In the genomic region with DNA sequence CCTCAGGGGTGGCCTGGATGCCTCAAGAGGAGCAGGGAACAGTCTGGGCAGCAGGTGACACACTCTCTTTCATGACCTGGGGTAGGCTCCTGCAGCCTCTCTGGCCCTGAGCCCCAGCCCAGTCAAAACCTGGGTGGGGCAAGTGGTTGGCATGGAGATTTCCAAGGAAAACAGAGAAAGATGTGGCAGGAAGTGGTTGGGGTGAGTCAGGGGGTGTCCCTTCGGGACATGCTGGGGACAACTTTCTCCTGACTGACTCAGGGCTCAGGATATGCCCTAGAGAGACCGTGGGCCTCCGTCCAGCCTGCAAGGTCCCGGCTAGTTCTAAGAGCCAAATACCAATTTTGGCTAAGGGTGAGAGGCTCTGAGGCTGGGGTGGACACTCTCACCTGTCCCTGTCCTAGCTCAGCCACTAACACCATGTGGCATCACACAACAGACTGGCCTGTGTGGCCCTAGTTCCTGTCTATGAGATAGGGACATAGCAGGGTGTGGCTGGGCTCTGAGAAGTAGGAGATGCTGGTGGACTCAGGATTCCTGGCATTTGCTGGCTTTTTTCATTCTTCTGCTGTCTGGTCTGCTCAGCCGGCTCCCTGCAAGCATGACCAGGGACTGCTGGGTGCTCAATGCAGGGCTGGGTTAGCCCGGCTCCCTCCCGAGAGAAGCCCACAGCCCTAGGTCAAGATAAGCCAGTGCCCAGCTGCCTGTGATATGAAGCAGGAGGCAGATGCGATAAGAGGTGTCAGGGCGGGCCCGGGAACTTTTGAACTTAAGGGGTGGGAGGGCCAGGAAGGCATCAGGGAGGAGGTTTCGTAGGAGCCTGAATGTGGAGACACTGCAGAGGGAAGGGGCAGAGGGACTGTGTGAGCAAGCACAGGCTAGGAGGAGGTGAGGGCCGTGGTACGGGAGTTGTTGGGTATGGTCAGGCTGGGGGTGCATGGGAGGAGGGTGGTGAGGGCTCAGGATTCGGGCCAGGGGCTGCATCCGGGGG, we compare ENCODE assay signal across 1 cellular context.
TF ChIP-seq lines count a peak whose summit lies in the region.

No MANE protein-coding gene starts in this region.

TF ChIP-seq in K562, 482 proteins besides CTCF, POLR2A, EP300 and RAD21 (continued from another document and continues in another):
- TF ChIP-seq, protein P1, sequence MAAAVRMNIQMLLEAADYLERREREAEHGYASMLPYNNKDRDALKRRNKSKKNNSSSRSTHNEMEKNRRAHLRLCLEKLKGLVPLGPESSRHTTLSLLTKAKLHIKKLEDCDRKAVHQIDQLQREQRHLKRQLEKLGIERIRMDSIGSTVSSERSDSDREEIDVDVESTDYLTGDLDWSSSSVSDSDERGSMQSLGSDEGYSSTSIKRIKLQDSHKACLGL (CRISPR knock-in tag; IDR thresholded peaks at IDR 0.05; ENCODE audit: borderline replicate concordance, poor library complexity, severe bottlenecking): no peak
- TF ChIP-seq ZFP30 (CRISPR knock-in tag; IDR thresholded peaks at IDR 0.05; ENCODE audit: borderline replicate concordance) (no peak), ADNP (tag; IDR thresholded peaks at IDR 0.05) (no peak), EZH2 (IDR thresholded peaks at IDR 0.05; ENCODE audit: borderline replicate concordance, low read depth, low read length) (no peak), SAP30 (IDR thresholded peaks at IDR 0.05; ENCODE audit: borderline replicate concordance, insufficient read depth, low read depth, low read length, poor library complexity, severe bottlenecking) (no peak), SLC30A9 (CRISPR knock-in tag; IDR thresholded peaks at IDR 0.05) (no peak), HLTF (IDR thresholded peaks at IDR 0.05) (peak; percentile 90), CC2D1A (IDR thresholded peaks at IDR 0.05) (peak; percentile 97), POLR2AphosphoS2 (IDR thresholded peaks at IDR 0.05; ENCODE audit: low read length) (no peak), POU5F1 (IDR thresholded peaks at IDR 0.05; ENCODE audit: borderline replicate concordance, low read depth, low read length, partially characterized antibody) (no peak), SMARCA5 (IDR thresholded peaks at IDR 0.05) (peak; percentile 74), KDM5B (IDR thresholded peaks at IDR 0.05; ENCODE audit: insufficient replicate concordance, low read depth, low read length) (peak; percentile 44), NFRKB (IDR thresholded peaks at IDR 0.05; ENCODE audit: low read depth) (no peak), RNF2 (IDR thresholded peaks at IDR 0.05) (peak; percentile 95), SMARCA4 (IDR thresholded peaks at IDR 0.05) (peak; percentile 98), PHB (CRISPR knock-in tag; IDR thresholded peaks at IDR 0.05) (no peak), ZNF57 (CRISPR knock-in tag; IDR thresholded peaks at IDR 0.05) (no peak), MAFG (tag; conservative IDR thresholded peaks at IDR 0.05) (no peak), TCF7 (IDR thresholded peaks at IDR 0.05; ENCODE audit: borderline replicate concordance) (peak; percentile 88), CREM (IDR thresholded peaks at IDR 0.05; ENCODE audit: low read depth) (peak; percentile 83), TAL1 (IDR thresholded peaks at IDR 0.05) (peak; percentile 97), FOXP1 (CRISPR knock-in tag; IDR thresholded peaks at IDR 0.05) (0 out of 2 replicates have a peak, but pooled peaks have one; percentile 41), CBX3 (IDR thresholded peaks at IDR 0.05; ENCODE audit: borderline replicate concordance in 1 of 2, low read length in 2 of 2) (peak in 1 of 2 experiments; percentile 63; a peak in 1 of 3 replicates), RHOXF2B (CRISPR knock-in tag; conservative IDR thresholded peaks at IDR 0.05) (no peak), ZNF121 (CRISPR knock-in tag; conservative IDR thresholded peaks at IDR 0.05) (no peak), FOXA3 (CRISPR knock-in tag; conservative IDR thresholded peaks at IDR 0.05 in 1 of 2, IDR thresholded peaks at IDR 0.05 in 1 of 2) (no peak), PML (IDR thresholded peaks at IDR 0.05; ENCODE audit: low read length) (peak; percentile 97), KLF1 (tag; IDR thresholded peaks at IDR 0.05) (peak; percentile 93), STAG1 (CRISPR knock-in tag; IDR thresholded peaks at IDR 0.05; ENCODE audit: borderline replicate concordance) (no peak), ZNF778 (CRISPR knock-in tag; IDR thresholded peaks at IDR 0.05) (no peak)
- TF ChIP-seq, protein P2, sequence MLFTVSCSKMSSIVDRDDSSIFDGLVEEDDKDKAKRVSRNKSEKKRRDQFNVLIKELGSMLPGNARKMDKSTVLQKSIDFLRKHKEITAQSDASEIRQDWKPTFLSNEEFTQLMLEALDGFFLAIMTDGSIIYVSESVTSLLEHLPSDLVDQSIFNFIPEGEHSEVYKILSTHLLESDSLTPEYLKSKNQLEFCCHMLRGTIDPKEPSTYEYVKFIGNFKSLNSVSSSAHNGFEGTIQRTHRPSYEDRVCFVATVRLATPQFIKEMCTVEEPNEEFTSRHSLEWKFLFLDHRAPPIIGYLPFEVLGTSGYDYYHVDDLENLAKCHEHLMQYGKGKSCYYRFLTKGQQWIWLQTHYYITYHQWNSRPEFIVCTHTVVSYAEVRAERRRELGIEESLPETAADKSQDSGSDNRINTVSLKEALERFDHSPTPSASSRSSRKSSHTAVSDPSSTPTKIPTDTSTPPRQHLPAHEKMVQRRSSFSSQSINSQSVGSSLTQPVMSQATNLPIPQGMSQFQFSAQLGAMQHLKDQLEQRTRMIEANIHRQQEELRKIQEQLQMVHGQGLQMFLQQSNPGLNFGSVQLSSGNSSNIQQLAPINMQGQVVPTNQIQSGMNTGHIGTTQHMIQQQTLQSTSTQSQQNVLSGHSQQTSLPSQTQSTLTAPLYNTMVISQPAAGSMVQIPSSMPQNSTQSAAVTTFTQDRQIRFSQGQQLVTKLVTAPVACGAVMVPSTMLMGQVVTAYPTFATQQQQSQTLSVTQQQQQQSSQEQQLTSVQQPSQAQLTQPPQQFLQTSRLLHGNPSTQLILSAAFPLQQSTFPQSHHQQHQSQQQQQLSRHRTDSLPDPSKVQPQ (CRISPR knock-in tag; IDR thresholded peaks at IDR 0.05; ENCODE audit: borderline replicate concordance): no peak
- TF ChIP-seq, protein P3, sequence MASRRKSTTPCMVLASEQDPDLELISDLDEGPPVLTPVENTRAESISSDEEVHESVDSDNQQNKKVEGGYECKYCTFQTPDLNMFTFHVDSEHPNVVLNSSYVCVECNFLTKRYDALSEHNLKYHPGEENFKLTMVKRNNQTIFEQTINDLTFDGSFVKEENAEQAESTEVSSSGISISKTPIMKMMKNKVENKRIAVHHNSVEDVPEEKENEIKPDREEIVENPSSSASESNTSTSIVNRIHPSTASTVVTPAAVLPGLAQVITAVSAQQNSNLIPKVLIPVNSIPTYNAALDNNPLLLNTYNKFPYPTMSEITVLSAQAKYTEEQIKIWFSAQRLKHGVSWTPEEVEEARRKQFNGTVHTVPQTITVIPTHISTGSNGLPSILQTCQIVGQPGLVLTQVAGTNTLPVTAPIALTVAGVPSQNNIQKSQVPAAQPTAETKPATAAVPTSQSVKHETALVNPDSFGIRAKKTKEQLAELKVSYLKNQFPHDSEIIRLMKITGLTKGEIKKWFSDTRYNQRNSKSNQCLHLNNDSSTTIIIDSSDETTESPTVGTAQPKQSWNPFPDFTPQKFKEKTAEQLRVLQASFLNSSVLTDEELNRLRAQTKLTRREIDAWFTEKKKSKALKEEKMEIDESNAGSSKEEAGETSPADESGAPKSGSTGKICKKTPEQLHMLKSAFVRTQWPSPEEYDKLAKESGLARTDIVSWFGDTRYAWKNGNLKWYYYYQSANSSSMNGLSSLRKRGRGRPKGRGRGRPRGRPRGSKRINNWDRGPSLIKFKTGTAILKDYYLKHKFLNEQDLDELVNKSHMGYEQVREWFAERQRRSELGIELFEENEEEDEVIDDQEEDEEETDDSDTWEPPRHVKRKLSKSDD (conservative IDR thresholded peaks at IDR 0.05; ENCODE audit: low read length): no peak
- TF ChIP-seq, protein P4, sequence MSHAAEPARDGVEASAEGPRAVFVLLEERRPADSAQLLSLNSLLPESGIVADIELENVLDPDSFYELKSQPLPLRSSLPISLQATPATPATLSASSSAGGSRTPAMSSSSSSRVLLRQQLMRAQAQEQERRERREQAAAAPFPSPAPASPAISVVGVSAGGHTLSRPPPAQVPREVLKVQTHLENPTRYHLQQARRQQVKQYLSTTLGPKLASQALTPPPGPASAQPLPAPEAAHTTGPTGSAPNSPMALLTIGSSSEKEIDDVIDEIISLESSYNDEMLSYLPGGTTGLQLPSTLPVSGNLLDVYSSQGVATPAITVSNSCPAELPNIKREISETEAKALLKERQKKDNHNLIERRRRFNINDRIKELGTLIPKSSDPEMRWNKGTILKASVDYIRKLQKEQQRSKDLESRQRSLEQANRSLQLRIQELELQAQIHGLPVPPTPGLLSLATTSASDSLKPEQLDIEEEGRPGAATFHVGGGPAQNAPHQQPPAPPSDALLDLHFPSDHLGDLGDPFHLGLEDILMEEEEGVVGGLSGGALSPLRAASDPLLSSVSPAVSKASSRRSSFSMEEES (CRISPR knock-in tag; IDR thresholded peaks at IDR 0.05): no peak
- TF ChIP-seq, protein P5, sequence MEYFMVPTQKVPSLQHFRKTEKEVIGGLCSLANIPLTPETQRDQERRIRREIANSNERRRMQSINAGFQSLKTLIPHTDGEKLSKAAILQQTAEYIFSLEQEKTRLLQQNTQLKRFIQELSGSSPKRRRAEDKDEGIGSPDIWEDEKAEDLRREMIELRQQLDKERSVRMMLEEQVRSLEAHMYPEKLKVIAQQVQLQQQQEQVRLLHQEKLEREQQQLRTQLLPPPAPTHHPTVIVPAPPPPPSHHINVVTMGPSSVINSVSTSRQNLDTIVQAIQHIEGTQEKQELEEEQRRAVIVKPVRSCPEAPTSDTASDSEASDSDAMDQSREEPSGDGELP (CRISPR knock-in tag; IDR thresholded peaks at IDR 0.05; ENCODE audit: borderline replicate concordance): peak; percentile 97
- TF ChIP-seq, protein P6, sequence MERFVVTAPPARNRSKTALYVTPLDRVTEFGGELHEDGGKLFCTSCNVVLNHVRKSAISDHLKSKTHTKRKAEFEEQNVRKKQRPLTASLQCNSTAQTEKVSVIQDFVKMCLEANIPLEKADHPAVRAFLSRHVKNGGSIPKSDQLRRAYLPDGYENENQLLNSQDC (CRISPR knock-in tag; IDR thresholded peaks at IDR 0.05): peak; percentile 27; the same call in 1 of the 2 replicates
- TF ChIP-seq, protein P7, sequence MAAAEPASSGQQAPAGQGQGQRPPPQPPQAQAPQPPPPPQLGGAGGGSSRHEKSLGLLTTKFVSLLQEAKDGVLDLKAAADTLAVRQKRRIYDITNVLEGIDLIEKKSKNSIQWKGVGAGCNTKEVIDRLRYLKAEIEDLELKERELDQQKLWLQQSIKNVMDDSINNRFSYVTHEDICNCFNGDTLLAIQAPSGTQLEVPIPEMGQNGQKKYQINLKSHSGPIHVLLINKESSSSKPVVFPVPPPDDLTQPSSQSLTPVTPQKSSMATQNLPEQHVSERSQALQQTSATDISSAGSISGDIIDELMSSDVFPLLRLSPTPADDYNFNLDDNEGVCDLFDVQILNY (CRISPR knock-in tag; IDR thresholded peaks at IDR 0.05): no peak
- TF ChIP-seq, protein P8, sequence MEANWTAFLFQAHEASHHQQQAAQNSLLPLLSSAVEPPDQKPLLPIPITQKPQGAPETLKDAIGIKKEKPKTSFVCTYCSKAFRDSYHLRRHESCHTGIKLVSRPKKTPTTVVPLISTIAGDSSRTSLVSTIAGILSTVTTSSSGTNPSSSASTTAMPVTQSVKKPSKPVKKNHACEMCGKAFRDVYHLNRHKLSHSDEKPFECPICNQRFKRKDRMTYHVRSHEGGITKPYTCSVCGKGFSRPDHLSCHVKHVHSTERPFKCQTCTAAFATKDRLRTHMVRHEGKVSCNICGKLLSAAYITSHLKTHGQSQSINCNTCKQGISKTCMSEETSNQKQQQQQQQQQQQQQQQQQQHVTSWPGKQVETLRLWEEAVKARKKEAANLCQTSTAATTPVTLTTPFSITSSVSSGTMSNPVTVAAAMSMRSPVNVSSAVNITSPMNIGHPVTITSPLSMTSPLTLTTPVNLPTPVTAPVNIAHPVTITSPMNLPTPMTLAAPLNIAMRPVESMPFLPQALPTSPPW (CRISPR knock-in tag; IDR thresholded peaks at IDR 0.05): peak; percentile 94
- TF ChIP-seq, protein P9, sequence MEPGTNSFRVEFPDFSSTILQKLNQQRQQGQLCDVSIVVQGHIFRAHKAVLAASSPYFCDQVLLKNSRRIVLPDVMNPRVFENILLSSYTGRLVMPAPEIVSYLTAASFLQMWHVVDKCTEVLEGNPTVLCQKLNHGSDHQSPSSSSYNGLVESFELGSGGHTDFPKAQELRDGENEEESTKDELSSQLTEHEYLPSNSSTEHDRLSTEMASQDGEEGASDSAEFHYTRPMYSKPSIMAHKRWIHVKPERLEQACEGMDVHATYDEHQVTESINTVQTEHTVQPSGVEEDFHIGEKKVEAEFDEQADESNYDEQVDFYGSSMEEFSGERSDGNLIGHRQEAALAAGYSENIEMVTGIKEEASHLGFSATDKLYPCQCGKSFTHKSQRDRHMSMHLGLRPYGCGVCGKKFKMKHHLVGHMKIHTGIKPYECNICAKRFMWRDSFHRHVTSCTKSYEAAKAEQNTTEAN (CRISPR knock-in tag; IDR thresholded peaks at IDR 0.05): no peak
- TF ChIP-seq, protein P10, sequence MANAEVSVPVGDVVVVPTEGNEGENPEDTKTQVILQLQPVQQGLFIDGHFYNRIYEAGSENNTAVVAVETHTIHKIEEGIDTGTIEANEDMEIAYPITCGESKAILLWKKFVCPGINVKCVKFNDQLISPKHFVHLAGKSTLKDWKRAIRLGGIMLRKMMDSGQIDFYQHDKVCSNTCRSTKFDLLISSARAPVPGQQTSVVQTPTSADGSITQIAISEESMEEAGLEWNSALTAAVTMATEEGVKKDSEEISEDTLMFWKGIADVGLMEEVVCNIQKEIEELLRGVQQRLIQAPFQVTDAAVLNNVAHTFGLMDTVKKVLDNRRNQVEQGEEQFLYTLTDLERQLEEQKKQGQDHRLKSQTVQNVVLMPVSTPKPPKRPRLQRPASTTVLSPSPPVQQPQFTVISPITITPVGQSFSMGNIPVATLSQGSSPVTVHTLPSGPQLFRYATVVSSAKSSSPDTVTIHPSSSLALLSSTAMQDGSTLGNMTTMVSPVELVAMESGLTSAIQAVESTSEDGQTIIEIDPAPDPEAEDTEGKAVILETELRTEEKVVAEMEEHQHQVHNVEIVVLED (CRISPR knock-in tag; IDR thresholded peaks at IDR 0.05): no peak
- TF ChIP-seq, protein P11, sequence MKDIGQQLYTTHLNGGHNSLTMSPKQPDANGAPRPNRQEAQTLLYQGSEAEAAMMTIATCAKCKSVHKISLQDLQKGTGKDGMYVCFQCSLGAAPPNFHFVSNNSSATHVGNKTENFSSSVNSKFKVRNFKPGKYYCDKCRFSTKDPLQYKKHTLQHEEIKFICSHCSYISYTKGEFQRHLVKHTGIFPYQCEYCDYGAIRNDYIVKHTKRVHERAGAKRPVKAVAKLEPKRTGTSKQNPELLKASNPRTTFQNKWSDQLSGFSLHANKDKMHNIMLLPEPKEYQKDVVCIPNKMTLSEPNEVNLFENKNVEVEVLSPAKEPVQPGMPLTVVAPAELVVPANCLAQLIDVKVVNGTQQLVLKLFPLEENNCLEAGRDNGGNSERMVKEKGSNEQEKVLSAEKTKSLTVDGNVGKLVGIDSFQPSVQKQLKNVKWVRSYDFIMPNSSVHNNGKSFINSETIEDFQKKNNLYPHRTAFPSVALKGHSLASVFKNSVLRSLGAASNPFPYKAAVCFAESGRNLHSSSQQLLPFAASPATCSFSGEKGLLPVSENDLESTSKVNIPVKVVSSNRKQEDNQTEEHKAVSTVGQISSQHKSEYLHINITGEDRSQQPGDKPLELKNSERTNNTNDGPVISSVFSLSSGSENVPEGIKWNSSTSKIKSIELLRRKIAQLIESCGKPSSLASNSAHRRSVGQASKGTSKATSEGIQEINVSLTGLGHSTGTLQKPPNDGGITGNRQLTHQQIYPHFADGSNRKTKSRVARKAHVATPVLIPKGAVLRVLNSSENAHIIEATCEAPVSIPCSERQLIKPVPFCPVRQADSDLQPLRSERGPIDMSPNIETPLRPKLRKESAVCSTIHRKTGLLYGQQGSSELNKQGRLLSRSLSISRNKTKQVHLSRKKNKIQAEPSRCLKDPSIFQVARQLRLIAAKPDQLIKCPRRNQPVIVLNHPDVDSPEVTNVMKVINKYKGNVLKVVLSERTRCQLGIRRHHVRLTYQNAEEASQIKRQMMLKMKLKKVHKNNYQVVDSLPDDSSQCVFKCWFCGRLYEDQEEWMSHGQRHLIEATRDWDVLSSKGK (CRISPR knock-in tag; IDR thresholded peaks at IDR 0.05): no peak
